ENCODE assay signal across 27 cellular contexts in genomic region chr4:39120418-39120817, GRCh38.
"Had no signal": no experiment of that assay in that cellular context is flagged by ENCODE, and none has a peak within 500 bp of the region (broad histone marks: within the 10 kb centered on the region; RNA-seq: fewer than 3 reads in every experiment).

No MANE protein-coding gene starts in this region.

- H3K4me3 Mint-ChIP-seq: dendritic cell treated with granulocyte-macrophage colony-stimulating factor and Interleukin-4, amounts not matched to agents 40 ng/mL and 50 ng/mL, for 4 days; effector memory CD8-positive, alpha-beta T cell; endodermal cell; naive thymus-derived CD4-positive, alpha-beta T cell had no signal

- FAIRE-seq: endometrium, islet of Langerhans, keratinocyte had no signal

- H3K4me1 ChIP-seq: colonic mucosa, esophagus squamous epithelium, gastrocnemius medialis, heart right ventricle, left lung, lower lobe of right lung had no signal

- DNase-seq: colonic mucosa; cortex of kidney; effector CD8-positive, alpha-beta T cell; effector memory CD8-positive, alpha-beta T cell; endodermal cell; erythroblast; esophagus squamous epithelium; foreskin fibroblast; foreskin melanocyte; gastrocnemius medialis; glutamatergic neuron; head of caudate nucleus; heart right ventricle; hippocampal formation; left cardiac atrium; left lung; left ventricle myocardium superior; lower lobe of right lung; mesendoderm; midbrain; naive thymus-derived CD4-positive, alpha-beta T cell had no signal

- H3K36me3 ChIP-seq: colonic mucosa had no signal

- H3K9me3 Mint-ChIP-seq: dendritic cell treated with granulocyte-macrophage colony-stimulating factor and Interleukin-4, amounts not matched to agents 40 ng/mL and 50 ng/mL, for 4 days; effector memory CD8-positive, alpha-beta T cell had no signal

- H3K9me3 ChIP-seq: colonic mucosa, esophagus squamous epithelium, gastrocnemius medialis, left lung, lower lobe of right lung had no signal

- H3K4me1 Mint-ChIP-seq: endodermal cell had no signal

- ATAC-seq: effector memory CD8-positive, alpha-beta T cell; esophagus mucosa; gastrocnemius medialis; heart right ventricle; left cardiac atrium; left lung; left ventricle myocardium superior; lower lobe of right lung; naive thymus-derived CD4-positive, alpha-beta T cell had no signal

- H3K4me3 ChIP-seq: colonic mucosa, esophagus squamous epithelium, gastrocnemius medialis, heart right ventricle, left lung, lower lobe of right lung had no signal

- H3K27ac Mint-ChIP-seq: dendritic cell treated with granulocyte-macrophage colony-stimulating factor and Interleukin-4, amounts not matched to agents 40 ng/mL and 50 ng/mL, for 4 days; effector memory CD8-positive, alpha-beta T cell; endodermal cell had no signal

- H3K27ac ChIP-seq: colonic mucosa, epithelial cell of prostate, esophagus squamous epithelium, gastrocnemius medialis, heart right ventricle, left lung, lower lobe of right lung had no signal

- H3K27me3 ChIP-seq: colonic mucosa, esophagus squamous epithelium, gastrocnemius medialis, heart right ventricle, left lung had no signal

- H3K27me3 Mint-ChIP-seq: dendritic cell treated with granulocyte-macrophage colony-stimulating factor and Interleukin-4, amounts not matched to agents 40 ng/mL and 50 ng/mL, for 4 days; effector memory CD8-positive, alpha-beta T cell; naive thymus-derived CD4-positive, alpha-beta T cell had no signal
